Comparison of ENCODE assay signal across 10 cellular contexts in the genomic region with DNA sequence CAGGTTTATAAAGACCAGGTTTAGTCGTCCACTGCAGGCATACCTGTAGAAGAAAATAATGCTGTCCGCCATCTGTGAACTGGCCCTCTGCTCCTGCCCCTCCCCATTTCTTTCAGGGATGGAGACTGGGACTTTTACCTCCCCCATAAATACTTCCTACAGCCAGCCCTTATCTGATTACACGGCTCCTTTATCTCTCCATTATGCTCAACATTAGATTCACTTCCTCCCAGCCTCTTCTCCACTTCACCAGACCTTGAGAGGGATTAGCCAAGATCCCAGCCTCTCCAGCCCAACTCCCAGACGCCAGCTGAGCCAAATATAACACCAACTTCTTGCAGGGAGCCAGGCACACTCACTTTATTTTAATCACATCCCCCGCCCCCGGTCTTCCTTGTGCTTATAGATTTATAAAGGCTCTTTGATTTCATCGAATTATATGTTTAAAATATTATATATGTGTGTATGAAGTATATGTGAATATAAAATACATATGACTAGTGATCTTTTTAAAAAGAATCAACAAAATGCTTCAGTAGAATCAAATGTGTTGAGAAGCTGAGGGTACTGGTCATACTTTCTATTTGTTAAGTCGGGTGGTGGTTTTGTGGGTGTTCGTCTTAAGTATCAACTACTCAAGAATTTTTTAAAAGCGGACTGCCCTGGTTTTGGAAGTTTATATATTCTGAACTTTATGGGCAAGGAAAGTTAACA.
DNase-seq lines count a peak whose midpoint lies in the region; ATAC-seq and TF ChIP-seq lines count a peak whose summit lies in the region.
"Had no signal": no experiment of that assay in that cellular context is flagged by ENCODE, and none has a peak within 500 bp of the region (broad histone marks: within the 10 kb centered on the region; RNA-seq: fewer than 3 reads in every experiment).

No MANE protein-coding gene starts in this region.

- H3K9me2 ChIP-seq in SU-DHL-6 (replicated peaks; ENCODE audit: insufficient read depth, low read length) (no peaks in the 10 kb centered on the region), PC-9 (ENCODE audit: insufficient read depth) (no peaks in the 10 kb centered on the region)

- H4K20me1 ChIP-seq in SU-DHL-6 (ENCODE audit: low read depth, low read length) (no peaks in the 10 kb centered on the region), PC-9 (ENCODE audit: insufficient read depth) (peaks cover 23% of the 10 kb centered on the region)

- H3K4me3 ChIP-seq in SU-DHL-6 (ENCODE audit: insufficient read depth, low read length, poor library complexity, severe bottlenecking) (peak overlapping the region; percentile 18), transverse colon (no peak overlapping the region), PC-9 (no peak overlapping the region)

- H3K4me2 ChIP-seq in SU-DHL-6 (ENCODE audit: low read depth, low read length, poor library complexity, severe bottlenecking) (peak overlapping the region; percentile 84), PC-9 (no peak overlapping the region)

- 61 to 63% methylated on average over 10 of the region's 10 CpGs for WGBS in transverse colon (ENCODE audit: low coverage in 1 of 2), 2 donors

- H2AFZ ChIP-seq in SU-DHL-6 (ENCODE audit: low read depth, low read length, severe bottlenecking) (no peak overlapping the region), PC-9 (no peak overlapping the region)

- H3K36me3 ChIP-seq in SU-DHL-6 (ENCODE audit: low read length) (no peaks in the 10 kb centered on the region), transverse colon (no peaks in the 10 kb centered on the region), PC-9 (ENCODE audit: low read depth) (no peaks in the 10 kb centered on the region)

- DNase-seq in NOMO-1 treated with DMSO at 0.1 percent for 48 hours (lab: John Stamatoyannopoulos, UW; ENCODE audit: unreplicated experiment) (peak; percentile 13), NOMO-1 treated with dmso at 0.1 percent for 144 hours (lab: John Stamatoyannopoulos, UW; ENCODE audit: unreplicated experiment) (no peak), iris pigment epithelial cell (ENCODE audit: low read depth) (peak; percentile 61), transverse colon (no peak), PC-9 (no peak), COR-L47 (lab: John Stamatoyannopoulos, UW) (no peak)
- DNase-seq: effector CD8-positive, alpha-beta T cell; NCI-H526 treated with DMSO at 0.1 percent for 48 hours had no signal

- in situ Hi-C loops in transverse colon (cut with MboI; ENCODE audit: low pct_ligation_motif_present in 1 of 4, low pct_unique_long_range_greater_than_20kb in 1 of 4, low sequenced_read_pairs in 3 of 4) = no loop called here

- CTCF ChIA-PET in PC-9 (lab: Charles Lee) = no interaction called here

- H3F3A ChIP-seq in SU-DHL-6 (ENCODE audit: insufficient read depth) (peaks cover 33% of the 10 kb centered on the region), PC-9 (ENCODE audit: insufficient read depth, low read depth) (peaks cover 11% of the 10 kb centered on the region; the same call in 1 of the 2 replicates)

- H3K27ac ChIP-seq in SU-DHL-6 (ENCODE audit: low read depth, low read length) = peak overlapping the region; percentile 93
- H3K27ac ChIP-seq in transverse colon = peak overlapping the region; percentile 27 to 36 (median 28)
- no peak overlapping the region for H3K27ac ChIP-seq in PC-9

- no peaks in the 10 kb centered on the region for H3K27me3 ChIP-seq in SU-DHL-6 (ENCODE audit: low read length)
- H3K27me3 ChIP-seq in transverse colon = no peaks in the 10 kb centered on the region
- no peaks in the 10 kb centered on the region for H3K27me3 ChIP-seq in PC-9 (ENCODE audit: insufficient read depth, low read depth)

- H3K4me1 ChIP-seq in transverse colon (peaks cover 14 to 56% (median 36%) of the 10 kb centered on the region in 4 donors), PC-9 (replicated peaks; ENCODE audit: insufficient read depth) (peaks cover 26% of the 10 kb centered on the region)

- intact Hi-C loops in transverse colon (cut with DNase I; ENCODE audit: low total_unique reads) (no loop called here), PC-9 (cut with micrococcal nuclease; ENCODE audit: unreplicated experiment) (no loop called here)

- TF ChIP-seq CTCF in SU-DHL-6 (IDR thresholded peaks at IDR 0.05; ENCODE audit: insufficient read depth, low read length, poor library complexity, severe bottlenecking) = no peak
- no peak for TF ChIP-seq CTCF in transverse colon (IDR thresholded peaks at IDR 0.05)
- TF ChIP-seq CTCF in PC-9 (conservative IDR thresholded peaks at IDR 0.05) = no peak

- H3K79me2 ChIP-seq in SU-DHL-6 (ENCODE audit: insufficient read depth, low read length) (peaks cover 100% of the 10 kb centered on the region), PC-9 (ENCODE audit: low read depth) (peaks cover 87% of the 10 kb centered on the region)

- H3K9me3 ChIP-seq in SU-DHL-6 (ENCODE audit: insufficient read depth, low read length) (no peaks in the 10 kb centered on the region), transverse colon (no peaks in the 10 kb centered on the region), PC-9 (ENCODE audit: insufficient read depth, low read depth) (no peaks in the 10 kb centered on the region)

- H3K9ac ChIP-seq in SU-DHL-6 (ENCODE audit: low read length) = peak overlapping the region; percentile 32

- BruUV-seq in PC-9 (replicated peaks; lab: Mats Ljungman, UMichigan) = no TSS peak

- no peak for TF ChIP-seq EP300 in transverse colon (IDR thresholded peaks at IDR 0.05; ENCODE audit: low read depth)

- ATAC-seq in HG03095 (IDR thresholded peaks at IDR 0.05; ENCODE audit: unreplicated experiment) = no peak

- TF ChIP-seq POLR2A in transverse colon (IDR thresholded peaks at IDR 0.05) = no peak

- POLR2A ChIA-PET in PC-9 (lab: Charles Lee; ENCODE audit: unreplicated experiment) = no interaction called here

Comparison
In these comparisons a context has a peak if more than half of its experiments do, and no peak if none do; other contexts are left out.
1. DNase-seq: peak in NOMO-1 treated with DMSO at 0.1 percent for 48 hours (single experiment) and iris pigment epithelial cell (single experiment); none in NOMO-1 treated with dmso at 0.1 percent for 144 hours (single experiment), transverse colon (single experiment), PC-9 (0 of 2) and COR-L47 (single experiment).